Comparison of ENCODE assay signal across 1 cellular context in the genomic region with DNA sequence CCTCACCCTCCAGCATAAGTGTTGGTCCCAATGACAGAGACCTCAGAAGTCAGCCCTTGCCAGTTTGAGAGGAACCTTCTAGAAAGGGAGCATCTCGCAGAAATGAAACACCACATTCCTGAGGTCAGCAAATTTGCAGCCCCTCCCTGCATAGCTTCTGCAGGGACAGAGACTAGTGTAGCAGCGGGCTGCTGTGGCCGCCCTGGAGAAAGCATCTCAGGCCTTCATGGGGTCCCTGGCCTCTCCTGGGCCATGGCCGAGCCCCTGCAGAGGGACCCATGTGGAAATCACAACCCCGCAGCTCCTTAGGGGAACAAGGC.
TF ChIP-seq lines count a peak whose summit lies in the region.

No MANE protein-coding gene starts in this region.

TF ChIP-seq in H1, 55 proteins besides CTCF, POLR2A, EP300 and RAD21:
- TF ChIP-seq ATF2 (IDR thresholded peaks at IDR 0.05; ENCODE audit: low read length), result no peak
- TF ChIP-seq SIX5 (IDR thresholded peaks at IDR 0.05; ENCODE audit: low read depth, low read length), result no peak
- TF ChIP-seq ASH2L (IDR thresholded peaks at IDR 0.05; ENCODE audit: low read length), result no peak
- TF ChIP-seq SP2 (IDR thresholded peaks at IDR 0.05; ENCODE audit: low read length), result no peak
- no peak for TF ChIP-seq CHD1 (IDR thresholded peaks at IDR 0.05; ENCODE audit: low read depth, low read length)
- no peak for TF ChIP-seq BACH1 (IDR thresholded peaks at IDR 0.05; ENCODE audit: low read length)
- TF ChIP-seq POU5F1 (IDR thresholded peaks at IDR 0.05; ENCODE audit: low read depth, low read length), result no peak
- TF ChIP-seq EZH2 (IDR thresholded peaks at IDR 0.05; ENCODE audit: low read depth, low read length, severe bottlenecking), result no peak
- TF ChIP-seq NANOG (IDR thresholded peaks at IDR 0.05; ENCODE audit: insufficient read depth, low read depth, low read length, poor library complexity, severe bottlenecking), result no peak
- TF ChIP-seq MAFK (IDR thresholded peaks at IDR 0.05; ENCODE audit: low read depth, low read length), result no peak
- TF ChIP-seq CBX8 (IDR thresholded peaks at IDR 0.05; ENCODE audit: borderline replicate concordance, low read depth, low read length), result no peak
- TF ChIP-seq SP4 (IDR thresholded peaks at IDR 0.05; ENCODE audit: low read length), result no peak
- no peak for TF ChIP-seq ZNF274 (IDR thresholded peaks at IDR 0.05; ENCODE audit: borderline replicate concordance, extremely low read depth, low read length)
- no peak for TF ChIP-seq KDM1A (IDR thresholded peaks at IDR 0.05; ENCODE audit: borderline replicate concordance, low read length)
